Comparison of ENCODE assay signal across 14 cellular contexts in genomic region chr15:93319121-93319814, GRCh38.
DNase-seq lines count a peak whose midpoint lies in the region; ATAC-seq and TF ChIP-seq lines count a peak whose summit lies in the region.
"Had no signal": no experiment of that assay in that cellular context is flagged by ENCODE, and none has a peak within 500 bp of the region (broad histone marks: within the 10 kb centered on the region; RNA-seq: fewer than 3 reads in every experiment).

No MANE protein-coding gene starts in this region.

- H3K4me3 Mint-ChIP-seq in WTC11: no peak overlapping the region
- H3K4me3 Mint-ChIP-seq: CD14-positive monocyte; CD8-positive, alpha-beta T cell had no signal

- H2AK5ac ChIP-seq in neuronal stem cell (ENCODE audit: low read depth, low read length): peak overlapping the region; percentile 38

- peaks cover 32% of the 10 kb centered on the region for H3K27me3 Mint-ChIP-seq in WTC11 (ENCODE audit: low read depth)

- no peak overlapping the region for H3K23ac ChIP-seq in neuronal stem cell (ENCODE audit: low read depth, low read length, poor library complexity)

- H4K8ac ChIP-seq in neuronal stem cell (ENCODE audit: low read depth, low read length): no peak overlapping the region

- TF ChIP-seq EP300 in esophagus muscularis mucosa (IDR thresholded peaks at IDR 0.05) (no peak), SK-N-SH (IDR thresholded peaks at IDR 0.05; ENCODE audit: borderline replicate concordance in 1 of 2, low read depth in 1 of 2, low read length in 1 of 2) (no peak)

- no peaks in the 10 kb centered on the region for H3K4me1 ChIP-seq in esophagus muscularis mucosa
- H3K4me1 ChIP-seq in neuronal stem cell (ENCODE audit: control insufficient read depth in 2 of 2, insufficient read depth in 1 of 2, low read depth in 1 of 2, low read length in 2 of 2): peaks cover 5 to 7% of the 10 kb centered on the region in 2 donors
- H3K4me1 ChIP-seq in aorta (ENCODE audit: control insufficient read depth in 1 of 2, insufficient read depth in 2 of 2, low read length in 2 of 2): no peaks in the 10 kb centered on the region
- no peaks in the 10 kb centered on the region for H3K4me1 ChIP-seq in SK-N-SH (ENCODE audit: control insufficient read depth in 1 of 2, insufficient read depth in 2 of 2, low read depth in 1 of 2, low read length in 1 of 2)

- H3F3A ChIP-seq in SK-N-SH (replicated peaks; ENCODE audit: insufficient read depth): no peaks in the 10 kb centered on the region

- H3K27me3 ChIP-seq in esophagus muscularis mucosa: no peaks in the 10 kb centered on the region
- no peaks in the 10 kb centered on the region for H3K27me3 ChIP-seq in neuronal stem cell (ENCODE audit: control insufficient read depth in 3 of 3, insufficient read depth in 3 of 3, low read depth in 1 of 3, low read length in 3 of 3)
- no peaks in the 10 kb centered on the region for H3K27me3 ChIP-seq in aorta (ENCODE audit: control insufficient read depth in 1 of 2, insufficient read depth in 2 of 2, low read length in 1 of 2)
- H3K27me3 ChIP-seq in SK-N-SH (ENCODE audit: insufficient read depth): no peaks in the 10 kb centered on the region

- H2BK120ac ChIP-seq in neuronal stem cell (ENCODE audit: low read depth, low read length): no peak overlapping the region

- no peak overlapping the region for H2BK15ac ChIP-seq in neuronal stem cell (ENCODE audit: low read length)

- H3K27ac ChIP-seq in esophagus muscularis mucosa (replicated peaks in 1 of 4): no peak overlapping the region
- H3K27ac ChIP-seq in neuronal stem cell (replicated peaks; ENCODE audit: low read length): no peak overlapping the region
- peak overlapping the region; percentile 43 to 74 for H3K27ac ChIP-seq in aorta (ENCODE audit: low read depth in 1 of 2, low read length in 2 of 2)
- H3K27ac ChIP-seq in SK-N-SH (ENCODE audit: low read depth in 2 of 2, low read length in 1 of 2): no peak overlapping the region
- H3K27ac ChIP-seq: HL-60 had no signal

- no peak overlapping the region for H3K14ac ChIP-seq in neuronal stem cell (ENCODE audit: low read length)

- peak overlapping the region; percentile 19 for H2BK12ac ChIP-seq in neuronal stem cell (ENCODE audit: low read length)

- H2BK5ac ChIP-seq in neuronal stem cell (ENCODE audit: low read length): no peak overlapping the region

- TF ChIP-seq CTCF in WTC11 (IDR thresholded peaks at IDR 0.05) (no peak), esophagus muscularis mucosa (IDR thresholded peaks at IDR 0.05) (no peak), SK-N-SH (IDR thresholded peaks at IDR 0.05) (no peak)

- H3K4me2 ChIP-seq in neuronal stem cell (ENCODE audit: insufficient read depth, low read length, poor library complexity, severe bottlenecking) (no peak overlapping the region), SK-N-SH (no peak overlapping the region)

- TF ChIP-seq RAD21 in SK-N-SH (IDR thresholded peaks at IDR 0.05; ENCODE audit: low read length): no peak

- no peak overlapping the region for H4K91ac ChIP-seq in neuronal stem cell (ENCODE audit: low read depth, low read length, poor library complexity)

- no peak for TF ChIP-seq POLR2A in esophagus muscularis mucosa (IDR thresholded peaks at IDR 0.05; ENCODE audit: low read depth)

- POLR2A ChIA-PET in WTC11 (lab: Charles Lee) (no interaction called here), SK-N-SH (lab: Yijun Ruan, JAX) (no interaction called here)

- CTCF ChIA-PET in WTC11 (lab: Charles Lee) (interaction anchor here (1.7 kb wide), 1 partner anchor 15 kb away, joined by 4 read pairs; no protein-coding TSS in a partner anchor), SK-N-SH (lab: Yijun Ruan, JAX) (no interaction called here)

- no peak overlapping the region for H3K9ac ChIP-seq in neuronal stem cell (ENCODE audit: low read depth, low read length, poor library complexity)
- no peak overlapping the region for H3K9ac ChIP-seq in SK-N-SH

- intact Hi-C loops in esophagus muscularis mucosa (cut with DNase I) (no loop called here), aorta (cut with DNase I) (no loop called here)

- H3K27ac Mint-ChIP-seq in WTC11: no peak overlapping the region
- H3K27ac Mint-ChIP-seq: CD14-positive monocyte; CD8-positive, alpha-beta T cell had no signal

- H3K9me2 ChIP-seq in SK-N-SH: no peaks in the 10 kb centered on the region

- no peak overlapping the region for H2AFZ ChIP-seq in neuronal stem cell (ENCODE audit: low read length)
- no peak overlapping the region for H2AFZ ChIP-seq in SK-N-SH (ENCODE audit: low read depth)

- H3K36me3 ChIP-seq in esophagus muscularis mucosa (no peaks in the 10 kb centered on the region), neuronal stem cell (replicated peaks in 1 of 2; ENCODE audit: control insufficient read depth in 2 of 2, insufficient read depth in 2 of 2, low read length in 2 of 2) (peaks cover 3 to 85% of the 10 kb centered on the region in 2 donors), aorta (ENCODE audit: control insufficient read depth in 1 of 2, insufficient read depth in 2 of 2, low read length in 1 of 2) (no peaks in the 10 kb centered on the region), SK-N-SH (replicated peaks in 1 of 2; ENCODE audit: control insufficient read depth in 1 of 2, insufficient read depth in 2 of 2, low read length in 1 of 2) (no peaks in the 10 kb centered on the region)

- WGBS in esophagus muscularis mucosa: 94% methylated on average over 19 of the region's 19 CpGs
- WGBS in neuronal stem cell (ENCODE audit: extremely low coverage in 2 of 2, insufficient read length in 2 of 2, insufficient replicate concordance in 1 of 2), 2 donors: no CpG with 5 or more reads among the region's 19 CpGs
- 55 to 67% methylated on average over 18 to 19 of the region's 19 CpGs for WGBS in aorta, 2 donors
- 48% methylated on average over 19 of the region's 19 CpGs for WGBS in SK-N-SH (ENCODE audit: low lambda C conversion rate)

- no peaks in the 10 kb centered on the region for H3K36me3 Mint-ChIP-seq in WTC11
- H3K36me3 Mint-ChIP-seq: CD14-positive monocyte; CD8-positive, alpha-beta T cell had no signal

- ATAC-seq in WTC11 (peak; percentile 66), aorta (ENCODE audit: low FRiP score) (no peak), HG03442 (IDR thresholded peaks at IDR 0.05; ENCODE audit: unreplicated experiment) (no peak)
- ATAC-seq: CD8-positive, alpha-beta T cell; HCT116 had no signal

- DNase-seq in WTC11 (ENCODE audit: low spot score) (no peak), esophagus muscularis mucosa (ENCODE audit: extremely low spot score) (peak; percentile 64), neuronal stem cell (ENCODE audit: low spot score) (no peak), aorta (no peak), NCI-H187 (lab: John Stamatoyannopoulos, UW) (no peak), SK-N-SH (no peak)
- DNase-seq: CD8-positive, alpha-beta T cell; COR-L47; DMS53; GF-D8 had no signal

- H4K20me1 ChIP-seq in SK-N-SH (ENCODE audit: insufficient read depth): no peaks in the 10 kb centered on the region

- H3K79me2 ChIP-seq in SK-N-SH (ENCODE audit: insufficient read depth): no peaks in the 10 kb centered on the region

- H3K4ac ChIP-seq in neuronal stem cell (ENCODE audit: low read length): no peak overlapping the region

- H3K9me3 Mint-ChIP-seq in WTC11: peaks cover 16% of the 10 kb centered on the region
- H3K9me3 Mint-ChIP-seq: CD8-positive, alpha-beta T cell had no signal

- H3K9me3 ChIP-seq in esophagus muscularis mucosa: no peaks in the 10 kb centered on the region
- H3K9me3 ChIP-seq in neuronal stem cell (replicated peaks in 1 of 2; ENCODE audit: control insufficient read depth in 2 of 2, insufficient read depth in 1 of 2, low read depth in 1 of 2, low read length in 2 of 2): peaks cover 0 to 69% of the 10 kb centered on the region in 2 donors
- no peaks in the 10 kb centered on the region for H3K9me3 ChIP-seq in aorta (ENCODE audit: control insufficient read depth, low read length)
- H3K9me3 ChIP-seq in SK-N-SH: no peaks in the 10 kb centered on the region

- H3K79me1 ChIP-seq in neuronal stem cell (ENCODE audit: low read depth, low read length): peaks cover 2% of the 10 kb centered on the region

- H3K4me1 Mint-ChIP-seq in WTC11: peaks cover 8% of the 10 kb centered on the region

- H3K4me3 ChIP-seq in esophagus muscularis mucosa (no peak overlapping the region), neuronal stem cell (ENCODE audit: low read length in 2 of 2) (no peak overlapping the region), aorta (ENCODE audit: low read length in 2 of 2) (no peak overlapping the region), SK-N-SH (ENCODE audit: low read depth in 2 of 2, low read length in 1 of 2) (no peak overlapping the region)

- H3K18ac ChIP-seq in neuronal stem cell (ENCODE audit: low read length): peak overlapping the region; percentile 67

TF ChIP-seq in WTC11, 78 proteins besides CTCF, POLR2A, EP300 and RAD21 (continues in another document):
- TF ChIP-seq TP53 (CRISPR knock-in tag; IDR thresholded peaks at IDR 0.05) (no peak), JAZF1 (CRISPR knock-in tag; IDR thresholded peaks at IDR 0.05) (no peak), ZNF232 (CRISPR knock-in tag; IDR thresholded peaks at IDR 0.05) (no peak), OVOL2 (CRISPR knock-in tag; IDR thresholded peaks at IDR 0.05; ENCODE audit: borderline replicate concordance) (no peak), PRRX2 (CRISPR knock-in tag; IDR thresholded peaks at IDR 0.05) (no peak), TCF7 (CRISPR knock-in tag; IDR thresholded peaks at IDR 0.05; ENCODE audit: low read depth) (no peak), ZNF416 (CRISPR knock-in tag; IDR thresholded peaks at IDR 0.05) (no peak), ATF3 (CRISPR knock-in tag; conservative IDR thresholded peaks at IDR 0.05) (no peak)

TF ChIP-seq in SK-N-SH, 30 proteins besides CTCF, POLR2A, EP300 and RAD21 (continues in another document):
- TF ChIP-seq, protein P1, sequence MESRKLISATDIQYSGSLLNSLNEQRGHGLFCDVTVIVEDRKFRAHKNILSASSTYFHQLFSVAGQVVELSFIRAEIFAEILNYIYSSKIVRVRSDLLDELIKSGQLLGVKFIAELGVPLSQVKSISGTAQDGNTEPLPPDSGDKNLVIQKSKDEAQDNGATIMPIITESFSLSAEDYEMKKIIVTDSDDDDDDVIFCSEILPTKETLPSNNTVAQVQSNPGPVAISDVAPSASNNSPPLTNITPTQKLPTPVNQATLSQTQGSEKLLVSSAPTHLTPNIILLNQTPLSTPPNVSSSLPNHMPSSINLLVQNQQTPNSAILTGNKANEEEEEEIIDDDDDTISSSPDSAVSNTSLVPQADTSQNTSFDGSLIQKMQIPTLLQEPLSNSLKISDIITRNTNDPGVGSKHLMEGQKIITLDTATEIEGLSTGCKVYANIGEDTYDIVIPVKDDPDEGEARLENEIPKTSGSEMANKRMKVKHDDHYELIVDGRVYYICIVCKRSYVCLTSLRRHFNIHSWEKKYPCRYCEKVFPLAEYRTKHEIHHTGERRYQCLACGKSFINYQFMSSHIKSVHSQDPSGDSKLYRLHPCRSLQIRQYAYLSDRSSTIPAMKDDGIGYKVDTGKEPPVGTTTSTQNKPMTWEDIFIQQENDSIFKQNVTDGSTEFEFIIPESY (IDR thresholded peaks at IDR 0.05; ENCODE audit: borderline replicate concordance, low read depth): no peak
- no peak for TF ChIP-seq POLR2AphosphoS5 (IDR thresholded peaks at IDR 0.05; ENCODE audit: low read depth, low read length)
- TF ChIP-seq RXRA (IDR thresholded peaks at IDR 0.05; ENCODE audit: borderline replicate concordance, low read depth): no peak

Comparison
In these comparisons a context has a peak if more than half of its experiments do, and no peak if none do; other contexts are left out.
1. H3K27ac ChIP-seq: peak in aorta (2 of 2); none in esophagus muscularis mucosa (0 of 4), neuronal stem cell (single experiment) and SK-N-SH (0 of 2).